Comparison of ENCODE assay signal across 8 cellular contexts in genomic region chr4:139556071-139556734, GRCh38. TPM values are rescaled to one million over a fixed set of nuclear protein-coding genes. Genes with fewer than 3 reads are reported as not detected.
A peak's percentile ranks its signal among the peaks of the same experiment; 100 is the strongest.
DNase-seq lines count a peak whose midpoint lies in the region; ATAC-seq lines count a peak whose summit lies in the region.

Gene SETD7, minus strand, starts transcription at chr4:139556219. Its CDS starts 82 bp downstream, at chr4:139556137.

- H2BK15ac ChIP-seq in mesenchymal stem cell (ENCODE audit: low read depth, poor library complexity, severe bottlenecking): peak within 1 kb of the TSS; percentile 58

- H2AK5ac ChIP-seq in mesenchymal stem cell (ENCODE audit: low read length, severe bottlenecking): peak within 1 kb of the TSS; percentile 13

- peak; percentile 80 for DNase-seq in SIG-M5 treated with dmso at 0.1 percent for 504 hours (lab: John Stamatoyannopoulos, UW; ENCODE audit: unreplicated experiment)
- DNase-seq in SIG-M5 (lab: John Stamatoyannopoulos, UW): no peak
- DNase-seq in HK-2 (ENCODE audit: unreplicated experiment): peak; percentile 80
- DNase-seq in NOMO-1 treated with DMSO at 0.1 percent for 48 hours (lab: John Stamatoyannopoulos, UW; ENCODE audit: unreplicated experiment): peak; percentile 62
- peak; percentile 79 for DNase-seq in activated CD8-positive, alpha-beta memory T cell treated with anti-CD3 and anti-CD28 coated beads, Interleukin-2, amount 10 ng/mL, durations not matched to agents 7 days and 5 days
- DNase-seq in mesenchymal stem cell: peak; percentile 87
- peak; percentile 27 to 41 (median 40) for DNase-seq in stimulated activated CD4-positive, alpha-beta T cell treated with anti-CD3 and anti-CD28 coated beads, TNF-alpha, amount 100 ng/mL, for 48 hours (ENCODE audit: low read depth in 3 of 3)

- H3K79me1 ChIP-seq in mesenchymal stem cell (replicated peaks; ENCODE audit: low read length, poor library complexity, severe bottlenecking): peaks cover 2% of the 10 kb centered on the region

- H3K14ac ChIP-seq in mesenchymal stem cell (ENCODE audit: low read length in 2 of 2): peak within 1 kb of the TSS in 1 of 2 experiments; percentile 99

- H2BK5ac ChIP-seq in mesenchymal stem cell (ENCODE audit: low read depth, low read length, poor library complexity, severe bottlenecking): peak within 1 kb of the TSS; percentile 53

- peak within 1 kb of the TSS; percentile 94 for H3K4me3 Mint-ChIP-seq in activated CD8-positive, alpha-beta memory T cell treated with anti-CD3 and anti-CD28 coated beads, Interleukin-2, amount 10 ng/mL, durations not matched to agents 7 days and 5 days

- H3K9me3 Mint-ChIP-seq in activated CD8-positive, alpha-beta memory T cell treated with anti-CD3 and anti-CD28 coated beads, Interleukin-2, amount 10 ng/mL, durations not matched to agents 7 days and 5 days (ENCODE audit: low read depth): no peaks in the 10 kb centered on the region

- peaks cover 64% of the 10 kb centered on the region for H3K4me1 Mint-ChIP-seq in activated CD8-positive, alpha-beta memory T cell treated with anti-CD3 and anti-CD28 coated beads, Interleukin-2, amount 10 ng/mL, durations not matched to agents 7 days and 5 days

- H3K36me3 Mint-ChIP-seq in activated CD8-positive, alpha-beta memory T cell treated with anti-CD3 and anti-CD28 coated beads, Interleukin-2, amount 10 ng/mL, durations not matched to agents 7 days and 5 days: no peaks in the 10 kb centered on the region

- peak within 1 kb of the TSS; percentile 84 for H3K4me2 ChIP-seq in mesenchymal stem cell (ENCODE audit: low read length, poor library complexity, severe bottlenecking)

- peak within 1 kb of the TSS; percentile 96 for H3K27ac Mint-ChIP-seq in activated CD8-positive, alpha-beta memory T cell treated with anti-CD3 and anti-CD28 coated beads, Interleukin-2, amount 10 ng/mL, durations not matched to agents 7 days and 5 days

- H3K4ac ChIP-seq in mesenchymal stem cell (ENCODE audit: low read depth in 1 of 2, low read length in 2 of 2): peak within 1 kb of the TSS; percentile 84 to 99

- peak within 1 kb of the TSS; percentile 96 for H4K8ac ChIP-seq in mesenchymal stem cell (ENCODE audit: low read length)

- H3K9ac ChIP-seq in endocrine pancreas (ENCODE audit: control insufficient read depth, insufficient read depth, low read length) (peak within 1 kb of the TSS; percentile 45), mesenchymal stem cell (ENCODE audit: low read length) (peak within 1 kb of the TSS; percentile 97)

- peak; percentile 43 for ATAC-seq in activated CD8-positive, alpha-beta memory T cell treated with anti-CD3 and anti-CD28 coated beads, Interleukin-2, amount 10 ng/mL, durations not matched to agents 7 days and 5 days

- H3K18ac ChIP-seq in mesenchymal stem cell (ENCODE audit: low read depth in 1 of 2, low read length in 2 of 2): peak within 1 kb of the TSS; percentile 94 to 100

- peaks cover 2% of the 10 kb centered on the region for H3K27me3 Mint-ChIP-seq in activated CD8-positive, alpha-beta memory T cell treated with anti-CD3 and anti-CD28 coated beads, Interleukin-2, amount 10 ng/mL, durations not matched to agents 7 days and 5 days

- H3K4me3 ChIP-seq in endocrine pancreas (ENCODE audit: control insufficient read depth, insufficient read depth, low read length): peak within 1 kb of the TSS; percentile 95
- peak within 1 kb of the TSS; percentile 92 to 93 for H3K4me3 ChIP-seq in mesenchymal stem cell (ENCODE audit: insufficient read depth in 1 of 2, low read depth in 1 of 2, low read length in 2 of 2)

- H3K36me3 ChIP-seq in endocrine pancreas (ENCODE audit: control insufficient read depth, insufficient read depth, low read length) (no peaks in the 10 kb centered on the region), mesenchymal stem cell (ENCODE audit: control insufficient read depth in 1 of 2, insufficient read depth in 2 of 2, low read depth in 1 of 2, low read length in 2 of 2) (no peaks in the 10 kb centered on the region)

- H3K4me1 ChIP-seq in endocrine pancreas (ENCODE audit: control insufficient read depth, insufficient read depth, low read length) (peaks cover 14% of the 10 kb centered on the region), mesenchymal stem cell (ENCODE audit: control insufficient read depth, insufficient read depth, low read depth, low read length) (peaks cover 10% of the 10 kb centered on the region)

- peak within 1 kb of the TSS; percentile 15 to 97 for H2BK12ac ChIP-seq in mesenchymal stem cell (ENCODE audit: low read length in 2 of 2)

- H3K27ac ChIP-seq in mesenchymal stem cell (ENCODE audit: low read length, poor library complexity, severe bottlenecking): peak within 1 kb of the TSS; percentile 50

- H3K9me3 ChIP-seq in endocrine pancreas (ENCODE audit: control insufficient read depth, low read length) (no peaks in the 10 kb centered on the region), mesenchymal stem cell (ENCODE audit: control insufficient read depth, low read length) (no peaks in the 10 kb centered on the region)

- H3K23ac ChIP-seq in mesenchymal stem cell (ENCODE audit: low read length in 2 of 2): peak within 1 kb of the TSS in 1 of 2 experiments; percentile 98

- under 1% methylated on average over 51 of the region's 63 CpGs for WGBS in mesenchymal stem cell

- peak within 1 kb of the TSS; percentile 78 for H2BK120ac ChIP-seq in mesenchymal stem cell (ENCODE audit: low read depth, low read length)

- H2AFZ ChIP-seq in mesenchymal stem cell (ENCODE audit: low read depth, low read length): peak within 1 kb of the TSS; percentile 79

- H4K91ac ChIP-seq in mesenchymal stem cell (ENCODE audit: low read length): peak within 1 kb of the TSS; percentile 86

- H3K27me3 ChIP-seq in endocrine pancreas (ENCODE audit: control insufficient read depth, insufficient read depth, low read length) (no peaks in the 10 kb centered on the region), mesenchymal stem cell (ENCODE audit: control insufficient read depth in 1 of 2, insufficient read depth in 1 of 2, low read length in 2 of 2) (peaks cover 24 to 31% of the 10 kb centered on the region in 2 experiments)

- CTCF ChIA-PET in activated CD8-positive, alpha-beta memory T cell treated with anti-CD3 and anti-CD28 coated beads, Interleukin-2, amount 10 ng/mL, durations not matched to agents 7 days and 5 days (lab: Charles Lee): interaction anchor here (1.0 to 2.5 kb wide), 9 partner anchors 8 to 541 kb away, joined by 3 to 8 read pairs (median 3); partner anchors contain the start of gene NOCT

RNA-seq across cellular contexts. Expression of gene SETD7, which starts in this region (rescaled TPM):
- total RNA-seq in activated CD8-positive, alpha-beta memory T cell treated with anti-CD3 and anti-CD28 coated beads, Interleukin-2, amount 10 ng/mL, durations not matched to agents 7 days and 5 days: 10 to 100 TPM; 10.8 to 13.8 TPM
- 26.4 TPM for polyA plus RNA-seq in mesenchymal stem cell (2013, experiment 1 of 2)
- 25.9 TPM for polyA plus RNA-seq in mesenchymal stem cell (2013, experiment 2 of 2)
